23 cellular contexts compared by ENCODE assay signal in the genomic region with DNA sequence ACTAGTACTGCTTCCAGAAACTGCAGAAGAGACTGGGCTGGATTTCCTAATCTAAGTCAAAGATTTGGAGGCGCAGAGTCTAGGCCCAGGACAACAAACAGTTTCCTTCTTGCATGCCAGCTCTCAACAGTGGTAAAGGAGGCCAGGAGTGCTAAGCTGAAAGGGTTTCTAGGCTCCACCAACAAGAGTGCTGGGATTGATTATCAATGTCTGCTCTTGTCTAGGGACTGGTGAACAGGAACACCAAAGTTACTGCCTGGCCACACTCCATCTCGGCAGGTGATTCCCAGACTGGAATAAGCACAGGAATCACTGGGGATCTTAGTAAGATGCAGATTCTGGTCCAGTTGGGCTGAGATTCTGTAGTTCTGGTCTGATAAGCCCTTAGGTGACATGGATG. TPM values are rescaled to one million over a fixed set of nuclear protein-coding genes. Genes with fewer than 3 reads are reported as not detected.
DNase-seq lines count a peak whose midpoint lies in the region; ATAC-seq, FAIRE-seq and TF ChIP-seq lines count a peak whose summit lies in the region.
"Had no signal": no experiment of that assay in that cellular context is flagged by ENCODE, and none has a peak within 500 bp of the region (broad histone marks: within the 10 kb centered on the region; RNA-seq: fewer than 3 reads in every experiment).

No MANE protein-coding gene starts in this region.

- H3K9me3 Mint-ChIP-seq in endodermal cell, result peaks cover 4% of the 10 kb centered on the region

- intact Hi-C loops in right cardiac atrium (cut with DNase I), result no loop called here
- intact Hi-C loops in left ventricle myocardium superior (cut with micrococcal nuclease), result no loop called here
- intact Hi-C loops in posterior vena cava (cut with DNase I), result loop anchor here in 1 of 2 donors (10.0 kb wide), 1 partner anchor 119 kb away; no protein-coding TSS in a partner anchor

- H3K27ac ChIP-seq in right cardiac atrium (ENCODE audit: low read length) (no peak overlapping the region), endodermal cell (ENCODE audit: low read depth, low read length) (no peak overlapping the region)

- H3K27ac Mint-ChIP-seq in endodermal cell, result no peak overlapping the region

- H3K36me3 ChIP-seq in endodermal cell (ENCODE audit: control insufficient read depth, insufficient read depth, low read length), result no peaks in the 10 kb centered on the region

- no peak overlapping the region for H3K4me3 Mint-ChIP-seq in endodermal cell

- peaks cover 2% of the 10 kb centered on the region for H3K4me1 Mint-ChIP-seq in endodermal cell

- no peak overlapping the region for H3K9ac ChIP-seq in endodermal cell (ENCODE audit: extremely low read depth, low read length, poor library complexity, severe bottlenecking)
- H3K9ac ChIP-seq: SK-N-SH had no signal

- DNase-seq in right cardiac atrium (no peak), left ventricle myocardium superior (no peak), endodermal cell (peak; percentile 34), posterior vena cava (ENCODE audit: low spot score) (peak; percentile 44), DMS 273 (lab: John Stamatoyannopoulos, UW; ENCODE audit: unreplicated experiment) (no peak), inferior parietal cortex (ENCODE audit: extremely low spot score) (no peak), GM19239 (ENCODE audit: insufficient read length, low spot score) (no peak)
- DNase-seq: 8988T, ACHN, Calu3, DMS153, DND-41, Karpas-422, NCI-H1105, NCI-H1436 treated with DMSO at 0.1 percent for 48 hours, NCI-H187 treated with DMSO at 0.1 percent for 48 hours, NCI-H774, SK-N-SH had no signal

- 62% methylated on average over 2 of the region's 2 CpGs for WGBS in right cardiac atrium
- WGBS in endodermal cell (ENCODE audit: insufficient coverage in 1 of 2, insufficient read length in 1 of 2), 2 experiments, result 91 to 100% methylated on average over 2 of the region's 2 CpGs

- H3K4me1 ChIP-seq in right cardiac atrium (ENCODE audit: control insufficient read depth, insufficient read depth, low read length) (peaks cover 8% of the 10 kb centered on the region), endodermal cell (ENCODE audit: control insufficient read depth, insufficient read depth, low read length) (no peaks in the 10 kb centered on the region)

- H3K27me3 ChIP-seq in right cardiac atrium (ENCODE audit: control insufficient read depth, insufficient read depth), result no peaks in the 10 kb centered on the region
- no peaks in the 10 kb centered on the region for H3K27me3 ChIP-seq in endodermal cell (ENCODE audit: control insufficient read depth, insufficient read depth, low read length, poor library complexity, severe bottlenecking)

- no peak overlapping the region for H3K4me3 ChIP-seq in right cardiac atrium (ENCODE audit: low read length)
- H3K4me3 ChIP-seq in endodermal cell (ENCODE audit: low read length), result no peak overlapping the region

- no peaks in the 10 kb centered on the region for H3K36me3 Mint-ChIP-seq in endodermal cell (ENCODE audit: low read depth)

- ATAC-seq in right cardiac atrium (peak; percentile 30 to 36), left ventricle myocardium superior (no peak), GM18867 (IDR thresholded peaks at IDR 0.05; ENCODE audit: unreplicated experiment) (no peak)

- no peak for FAIRE-seq in GM19239 (lab: Jason Lieb, UNC)
- FAIRE-seq: GM18507, RCC 7860 had no signal

- peaks cover 4% of the 10 kb centered on the region for H3K27me3 Mint-ChIP-seq in endodermal cell (ENCODE audit: insufficient read depth)

- no peaks in the 10 kb centered on the region for H3K9me3 ChIP-seq in right cardiac atrium (ENCODE audit: control insufficient read depth, low read length)
- no peaks in the 10 kb centered on the region for H3K9me3 ChIP-seq in endodermal cell (ENCODE audit: control insufficient read depth, low read length)
- H3K9me3 ChIP-seq: SK-N-SH had no signal

- TF ChIP-seq CTCF in endodermal cell (conservative IDR thresholded peaks at IDR 0.05), result no peak

RNA-seq across cellular contexts. Expression of gene FGD5, which starts 22.8 kb away (rescaled TPM):
- total RNA-seq in right cardiac atrium, result 10 to 100 TPM; 17.1 to 30.5 (median 21.2) TPM
- polyA plus RNA-seq in right cardiac atrium, result 8.6 TPM
- total RNA-seq in left ventricle myocardium superior, result 16.3 TPM
- 10 to 100 TPM; 15.3 to 17.0 TPM for total RNA-seq in endodermal cell
- 3.0 TPM for polyA plus RNA-seq in endodermal cell (2013, experiment 1 of 2)
- polyA plus RNA-seq in endodermal cell (2013, experiment 2 of 2), result 2.2 TPM
- total RNA-seq in posterior vena cava, result 10 to 100 TPM; 34.7 to 35.4 TPM
- total RNA-seq: Calu3, HT-29 had no signal
- polyA plus RNA-seq: BJ, SK-N-SH had no signal

Comparison
In these comparisons a context has a peak if more than half of its experiments do, and no peak if none do; other contexts are left out.
1. ATAC-seq: peak in right cardiac atrium (2 of 2); none in left ventricle myocardium superior (single experiment) and GM18867 (single experiment).
2. DNase-seq: peak in endodermal cell (single experiment) and posterior vena cava (single experiment); none in right cardiac atrium (0 of 3), left ventricle myocardium superior (single experiment), DMS 273 (single experiment), inferior parietal cortex (single experiment) and GM19239 (single experiment).